ENCODE assay signal across 8 cellular contexts in genomic region chr19:45506991-45507863, GRCh38. TPM values are rescaled to one million over a fixed set of nuclear protein-coding genes. Genes with fewer than 3 reads are reported as not detected.
DNase-seq lines count a peak whose midpoint lies in the region; ATAC-seq, FAIRE-seq and TF ChIP-seq lines count a peak whose summit lies in the region.

Gene VASP (plus strand): TSS chr19:45507479. CDS start chr19:45507772, 293 bp downstream.

- H3K4me1 Mint-ChIP-seq in H9, result peaks cover 16 to 26% of the 10 kb centered on the region in 2 experiments
- peaks cover 42% of the 10 kb centered on the region for H3K4me1 Mint-ChIP-seq in activated naive CD4-positive, alpha-beta T cell treated with anti-CD3 and anti-CD28 coated beads, Interleukin-2, amount 50 U/mL, for 24 hours

- H2BK12ac ChIP-seq in H9 (ENCODE audit: insufficient read length, low read depth, low read length), result no peak within 1 kb of the TSS

- no peak within 1 kb of the TSS for H4K8ac ChIP-seq in H9 (replicated peaks; ENCODE audit: insufficient read length, low read depth, low read length)

- FAIRE-seq in pancreas (lab: Jason Lieb, UNC), result no peak

- no peak for TF ChIP-seq CTCF in H9 (conservative IDR thresholded peaks at IDR 0.05)
- TF ChIP-seq CTCF in pancreas (IDR thresholded peaks at IDR 0.05), result no peak

- H3K27me3 Mint-ChIP-seq in H9 (ENCODE audit: low read depth), result no peaks in the 10 kb centered on the region
- no peaks in the 10 kb centered on the region for H3K27me3 Mint-ChIP-seq in activated naive CD4-positive, alpha-beta T cell treated with anti-CD3 and anti-CD28 coated beads, Interleukin-2, amount 50 U/mL, for 24 hours

- H2AK5ac ChIP-seq in H9 (ENCODE audit: insufficient read length, low read length), result no peak within 1 kb of the TSS

- no peaks in the 10 kb centered on the region for H4K20me1 ChIP-seq in H9 (ENCODE audit: control insufficient read depth, insufficient read depth, insufficient read length)

- intact Hi-C loops in head of caudate nucleus (cut with DNase I) (no loop called here), pancreas (cut with DNase I) (no loop called here)

- H3K9me3 Mint-ChIP-seq in H9, result no peaks in the 10 kb centered on the region; a peak in 1 of 5 replicates
- no peaks in the 10 kb centered on the region for H3K9me3 Mint-ChIP-seq in activated naive CD4-positive, alpha-beta T cell treated with anti-CD3 and anti-CD28 coated beads, Interleukin-2, amount 50 U/mL, for 24 hours

- H3K27ac ChIP-seq in H9 (ENCODE audit: insufficient read length, low read depth, low read length), result no peak within 1 kb of the TSS
- H3K27ac ChIP-seq in pancreas, result peak within 1 kb of the TSS; percentile 87 to 94 (median 91)
- H3K27ac ChIP-seq in thymus (ENCODE audit: low read depth), result peak within 1 kb of the TSS; percentile 98

- ATAC-seq in pancreas, result peak; percentile 72 to 82 (median 78)

- H2BK15ac ChIP-seq in H9 (ENCODE audit: low read depth, low read length), result no peak within 1 kb of the TSS

- H3K23me2 ChIP-seq in H9 (ENCODE audit: insufficient read length, low read depth, low read length, poor library complexity, severe bottlenecking), result peaks cover 20% of the 10 kb centered on the region

- no peak within 1 kb of the TSS for H3K23ac ChIP-seq in H9 (ENCODE audit: insufficient read length, low read depth, low read length)

- H4K91ac ChIP-seq in H9 (ENCODE audit: insufficient read length, low read depth, low read length), result no peak within 1 kb of the TSS

- peak within 1 kb of the TSS; percentile 88 for H3K4me2 ChIP-seq in H9 (ENCODE audit: insufficient read depth, insufficient read length, low read length)

- H3K79me2 ChIP-seq in H9 (ENCODE audit: insufficient read depth, low read length), result peaks cover 34% of the 10 kb centered on the region; the same call in 1 of the 2 replicates

- H3K9ac ChIP-seq in H9 (ENCODE audit: extremely low read depth, insufficient read length, low read length), result peak within 1 kb of the TSS; percentile 69

- DNase-seq in GDM1 (lab: John Stamatoyannopoulos, UW), result peak; percentile 86
- DNase-seq in H9, result peak; percentile 91
- DNase-seq in MG63, result peak; percentile 92
- peak; percentile 62 for DNase-seq in SKM-1 (lab: John Stamatoyannopoulos, UW; ENCODE audit: unreplicated experiment)
- peak; percentile 80 to 95 (median 89) for DNase-seq in head of caudate nucleus
- DNase-seq in pancreas, result peak; percentile 84 to 93 (median 86)

- peak within 1 kb of the TSS; percentile 81 to 96 for H3K4me3 Mint-ChIP-seq in H9
- peak within 1 kb of the TSS; percentile 93 for H3K4me3 Mint-ChIP-seq in activated naive CD4-positive, alpha-beta T cell treated with anti-CD3 and anti-CD28 coated beads, Interleukin-2, amount 50 U/mL, for 24 hours

- no CpG with 5 or more reads among the region's 65 CpGs for WGBS in H9 (ENCODE audit: extremely low coverage, insufficient read length, low lambda C conversion rate)
- WGBS in pancreas, 2 donors, result 0% methylated on average over 50 to 65 of the region's 65 CpGs
- WGBS in thymus, result under 1% methylated on average over 65 of the region's 65 CpGs

- no peak within 1 kb of the TSS for H3T11ph ChIP-seq in H9 (ENCODE audit: low read length)

- H3K27me3 ChIP-seq in H9 (ENCODE audit: insufficient read depth, low read length) (no peaks in the 10 kb centered on the region), MG63 (no peaks in the 10 kb centered on the region), pancreas (no peaks in the 10 kb centered on the region), thymus (ENCODE audit: control insufficient read depth, insufficient read depth) (no peaks in the 10 kb centered on the region)

- H3K4me1 ChIP-seq in H9 (ENCODE audit: insufficient read depth, low read length) (no peaks in the 10 kb centered on the region; the same call in 1 of the 2 replicates), pancreas (peaks cover 6 to 9% (median 7%) of the 10 kb centered on the region in 3 donors), thymus (ENCODE audit: control insufficient read depth, insufficient read depth, low read length) (peaks cover 13% of the 10 kb centered on the region)

- no peak within 1 kb of the TSS for H4K5ac ChIP-seq in H9 (ENCODE audit: insufficient read length, low read depth, low read length)

- H2BK120ac ChIP-seq in H9 (ENCODE audit: low read depth, low read length, poor library complexity, severe bottlenecking), result no peak within 1 kb of the TSS

- no peak within 1 kb of the TSS; the same call in 1 of the 2 replicates for H3K4ac ChIP-seq in H9 (ENCODE audit: low read depth, low read length)

- H3K9me3 ChIP-seq in H9 (ENCODE audit: control insufficient read depth, low read depth, low read length) (no peaks in the 10 kb centered on the region), MG63 (no peaks in the 10 kb centered on the region), pancreas (no peaks in the 10 kb centered on the region), thymus (ENCODE audit: control insufficient read depth) (no peaks in the 10 kb centered on the region)

- peaks cover 0 to 20% (median 7%) of the 10 kb centered on the region in 3 experiments; a peak in 4 of 7 replicates for H3K36me3 Mint-ChIP-seq in H9 (ENCODE audit: insufficient read depth in 1 of 3, low read depth in 3 of 3)
- peaks cover 4% of the 10 kb centered on the region for H3K36me3 Mint-ChIP-seq in activated naive CD4-positive, alpha-beta T cell treated with anti-CD3 and anti-CD28 coated beads, Interleukin-2, amount 50 U/mL, for 24 hours

- H3K27ac Mint-ChIP-seq in H9, result peak within 1 kb of the TSS; percentile 85 to 95 (median 91)
- peak within 1 kb of the TSS; percentile 91 for H3K27ac Mint-ChIP-seq in activated naive CD4-positive, alpha-beta T cell treated with anti-CD3 and anti-CD28 coated beads, Interleukin-2, amount 50 U/mL, for 24 hours

- H3K18ac ChIP-seq in H9 (ENCODE audit: insufficient read length, low read depth, low read length), result peak within 1 kb of the TSS; percentile 92

- H2BK5ac ChIP-seq in H9 (ENCODE audit: insufficient read length, low read length), result no peak within 1 kb of the TSS

- H3K79me1 ChIP-seq in H9 (ENCODE audit: insufficient read depth, low read depth, low read length, poor library complexity, severe bottlenecking), result peaks cover 12% of the 10 kb centered on the region

- no peak within 1 kb of the TSS for H3K56ac ChIP-seq in H9 (ENCODE audit: insufficient read length, low read depth, low read length)

- no peak within 1 kb of the TSS for H2AFZ ChIP-seq in H9 (ENCODE audit: low read length)

- peak within 1 kb of the TSS; percentile 83 for H3K14ac ChIP-seq in H9 (ENCODE audit: insufficient read depth, low read length)

- no peak within 1 kb of the TSS for H2BK20ac ChIP-seq in H9 (ENCODE audit: low read depth, low read length, poor library complexity, severe bottlenecking)

- H3K36me3 ChIP-seq in MG63, result peaks cover 30% of the 10 kb centered on the region
- H3K36me3 ChIP-seq in pancreas, result no peaks in the 10 kb centered on the region
- no peaks in the 10 kb centered on the region for H3K36me3 ChIP-seq in thymus (ENCODE audit: control insufficient read depth, insufficient read depth)

- H3K4me3 ChIP-seq in MG63 (peak within 1 kb of the TSS; percentile 71), pancreas (peak within 1 kb of the TSS; percentile 66 to 99 (median 84)), thymus (ENCODE audit: low read length) (peak within 1 kb of the TSS; percentile 83)

RNA-seq across cellular contexts. Expression of gene VASP, which starts in this region (rescaled TPM):
- total RNA-seq in H9 (2021) (157 and 162 TPM in 2 replicates), pancreas (10 to 100 TPM; 12.5 to 49.3 (median 25.1) TPM)
- total RNA-seq in MG63 (2014; rRNA removed; shearing (Covaris generic); ENCODE audit: low replicate concordance), result 129 and 196 TPM in 2 replicates
- polyA plus RNA-seq in pancreas (10 to 100 TPM; 32.7 to 34.3 TPM), thymus (138 TPM)
